Comparison of ENCODE assay signal across 14 cellular contexts in genomic region chr16:48101069-48101674, GRCh38. TPM values are rescaled to one million over a fixed set of nuclear protein-coding genes. Genes with fewer than 3 reads are reported as not detected.
DNase-seq lines count a peak whose midpoint lies in the region; ATAC-seq and TF ChIP-seq lines count a peak whose summit lies in the region.
"Had no signal": no experiment of that assay in that cellular context is flagged by ENCODE, and none has a peak within 500 bp of the region (broad histone marks: within the 10 kb centered on the region; RNA-seq: fewer than 3 reads in every experiment).

No MANE protein-coding gene starts in this region.

- no peak overlapping the region for H3K4me3 Mint-ChIP-seq in activated naive CD4-positive, alpha-beta T cell treated with anti-CD3 and anti-CD28 coated beads for 36 hours
- H3K4me3 Mint-ChIP-seq in activated naive CD4-positive, alpha-beta T cell treated with anti-CD3 and anti-CD28 coated beads, Interleukin-2, amount 10 ng/mL, durations not matched to agents 7 days and 5 days = no peak overlapping the region
- no peak overlapping the region for H3K4me3 Mint-ChIP-seq in activated CD4-positive, alpha-beta memory T cell treated with anti-CD3 and anti-CD28 coated beads, Interleukin-2, amount 10 ng/mL, durations not matched to agents 7 days and 5 days
- no peak overlapping the region for H3K4me3 Mint-ChIP-seq in activated T-helper 1 cell treated with anti-CD3 and anti-CD28 coated beads, Interleukin-12 subunit alpha, Interleukin-12 subunit beta, Interleukin-2, Interleukin-4 antibody, amounts not matched to agents 30 ng/mL and 10 ng/mL and 1 ng/mL, durations not matched to agents 14 hours and 24 hours and 36 hours
- H3K4me3 Mint-ChIP-seq: naive thymus-derived CD4-positive, alpha-beta T cell had no signal

- H3K4me3 ChIP-seq in lower lobe of right lung = no peak overlapping the region
- H3K4me3 ChIP-seq: adrenal gland; BLaER1 treated with 17β-estradiol and CSF1 and Interleukin-3, amounts not matched to agents 10 nM and 100 nM; heart left ventricle had no signal

- peaks cover 4% of the 10 kb centered on the region for H3K4me1 Mint-ChIP-seq in activated naive CD4-positive, alpha-beta T cell treated with anti-CD3 and anti-CD28 coated beads for 36 hours (ENCODE audit: low read depth)
- no peaks in the 10 kb centered on the region for H3K4me1 Mint-ChIP-seq in activated naive CD4-positive, alpha-beta T cell treated with anti-CD3 and anti-CD28 coated beads, Interleukin-2, amount 10 ng/mL, durations not matched to agents 7 days and 5 days
- H3K4me1 Mint-ChIP-seq in activated CD4-positive, alpha-beta memory T cell treated with anti-CD3 and anti-CD28 coated beads, Interleukin-2, amount 10 ng/mL, durations not matched to agents 7 days and 5 days = peaks cover 11% of the 10 kb centered on the region
- H3K4me1 Mint-ChIP-seq in activated T-helper 1 cell treated with anti-CD3 and anti-CD28 coated beads, Interleukin-12 subunit alpha, Interleukin-12 subunit beta, Interleukin-2, Interleukin-4 antibody, amounts not matched to agents 30 ng/mL and 10 ng/mL and 1 ng/mL, durations not matched to agents 14 hours and 24 hours and 36 hours (ENCODE audit: low read depth) = peaks cover 12% of the 10 kb centered on the region

- H3K27me3 Mint-ChIP-seq in activated naive CD4-positive, alpha-beta T cell treated with anti-CD3 and anti-CD28 coated beads for 36 hours (ENCODE audit: low read depth) = peaks cover 11% of the 10 kb centered on the region
- peaks cover 13% of the 10 kb centered on the region for H3K27me3 Mint-ChIP-seq in activated naive CD4-positive, alpha-beta T cell treated with anti-CD3 and anti-CD28 coated beads, Interleukin-2, amount 10 ng/mL, durations not matched to agents 7 days and 5 days
- peaks cover 12% of the 10 kb centered on the region for H3K27me3 Mint-ChIP-seq in activated CD4-positive, alpha-beta memory T cell treated with anti-CD3 and anti-CD28 coated beads, Interleukin-2, amount 10 ng/mL, durations not matched to agents 7 days and 5 days
- H3K27me3 Mint-ChIP-seq in activated T-helper 1 cell treated with anti-CD3 and anti-CD28 coated beads, Interleukin-12 subunit alpha, Interleukin-12 subunit beta, Interleukin-2, Interleukin-4 antibody, amounts not matched to agents 30 ng/mL and 10 ng/mL and 1 ng/mL, durations not matched to agents 14 hours and 24 hours and 36 hours (ENCODE audit: insufficient read depth) = peaks cover 1% of the 10 kb centered on the region

- CTCF ChIA-PET in activated naive CD4-positive, alpha-beta T cell treated with anti-CD3 and anti-CD28 coated beads for 36 hours (lab: Charles Lee) = no interaction called here
- CTCF ChIA-PET in activated naive CD4-positive, alpha-beta T cell treated with anti-CD3 and anti-CD28 coated beads, Interleukin-2, amount 10 ng/mL, durations not matched to agents 7 days and 5 days (lab: Charles Lee) = interaction anchor here (0.6 kb wide), 1 partner anchor 924 kb away, joined by 3 read pairs; no protein-coding TSS in a partner anchor
- CTCF ChIA-PET in activated CD4-positive, alpha-beta memory T cell treated with anti-CD3 and anti-CD28 coated beads, Interleukin-2, amount 10 ng/mL, durations not matched to agents 7 days and 5 days (lab: Charles Lee) = interaction anchor here (0.6 kb wide), 1 partner anchor 960 kb away, joined by 3 read pairs; no protein-coding TSS in a partner anchor

- no peaks in the 10 kb centered on the region for H3K36me3 ChIP-seq in lower lobe of right lung
- H3K36me3 ChIP-seq: adrenal gland; BLaER1 treated with 17β-estradiol and CSF1 and Interleukin-3, amounts not matched to agents 10 nM and 100 nM; heart left ventricle had no signal

- H3K9me3 ChIP-seq in lower lobe of right lung = no peaks in the 10 kb centered on the region
- H3K9me3 ChIP-seq: adrenal gland; BLaER1 treated with 17β-estradiol and CSF1 and Interleukin-3, amounts not matched to agents 10 nM and 100 nM; heart left ventricle had no signal

- no peak for TF ChIP-seq CTCF in lower lobe of right lung (IDR thresholded peaks at IDR 0.05)

- H3K27ac Mint-ChIP-seq in activated naive CD4-positive, alpha-beta T cell treated with anti-CD3 and anti-CD28 coated beads for 36 hours = no peak overlapping the region
- H3K27ac Mint-ChIP-seq in activated naive CD4-positive, alpha-beta T cell treated with anti-CD3 and anti-CD28 coated beads, Interleukin-2, amount 10 ng/mL, durations not matched to agents 7 days and 5 days = no peak overlapping the region
- no peak overlapping the region for H3K27ac Mint-ChIP-seq in activated CD4-positive, alpha-beta memory T cell treated with anti-CD3 and anti-CD28 coated beads, Interleukin-2, amount 10 ng/mL, durations not matched to agents 7 days and 5 days
- H3K27ac Mint-ChIP-seq in activated T-helper 1 cell treated with anti-CD3 and anti-CD28 coated beads, Interleukin-12 subunit alpha, Interleukin-12 subunit beta, Interleukin-2, Interleukin-4 antibody, amounts not matched to agents 30 ng/mL and 10 ng/mL and 1 ng/mL, durations not matched to agents 14 hours and 24 hours and 36 hours = no peak overlapping the region
- H3K27ac Mint-ChIP-seq: naive thymus-derived CD4-positive, alpha-beta T cell had no signal

- DNase-seq in activated naive CD4-positive, alpha-beta T cell treated with anti-CD3 and anti-CD28 coated beads for 36 hours = peak; percentile 42
- DNase-seq in activated naive CD4-positive, alpha-beta T cell treated with anti-CD3 and anti-CD28 coated beads, Interleukin-2, amount 10 ng/mL, durations not matched to agents 7 days and 5 days = no peak
- peak; percentile 18 for DNase-seq in activated CD4-positive, alpha-beta memory T cell treated with anti-CD3 and anti-CD28 coated beads, Interleukin-2, amount 10 ng/mL, durations not matched to agents 7 days and 5 days
- DNase-seq in stimulated activated CD4-positive, alpha-beta T cell treated with anti-CD3 and anti-CD28 coated beads, TNF-alpha, amount 100 ng/mL, for 48 hours (ENCODE audit: low read depth in 3 of 3) = peak; percentile 16 to 52 (median 43)
- DNase-seq in activated T-helper 1 cell treated with anti-CD3 and anti-CD28 coated beads, Interleukin-12 subunit alpha, Interleukin-12 subunit beta, Interleukin-2, Interleukin-4 antibody, amounts not matched to agents 30 ng/mL and 10 ng/mL and 1 ng/mL, durations not matched to agents 14 hours and 24 hours and 36 hours (ENCODE audit: low spot score) = no peak
- DNase-seq in DMS79 treated with DMSO at 0.1 percent for 48 hours (lab: John Stamatoyannopoulos, UW) = no peak
- no peak for DNase-seq in lower lobe of right lung
- DNase-seq: adrenal gland, heart left ventricle, NCI-H1048 had no signal

- POLR2A ChIA-PET in activated CD4-positive, alpha-beta memory T cell treated with anti-CD3 and anti-CD28 coated beads, Interleukin-2, amount 10 ng/mL, durations not matched to agents 7 days and 5 days (lab: Charles Lee) = no interaction called here

- intact Hi-C loops in activated naive CD4-positive, alpha-beta T cell treated with anti-CD3 and anti-CD28 coated beads for 36 hours (cut with micrococcal nuclease) = no loop called here
- intact Hi-C loops in activated T-helper 1 cell treated with anti-CD3 and anti-CD28 coated beads, Interleukin-12 subunit alpha, Interleukin-12 subunit beta, Interleukin-2, Interleukin-4 antibody, amounts not matched to agents 30 ng/mL and 10 ng/mL and 1 ng/mL, durations not matched to agents 14 hours and 24 hours and 36 hours (cut with micrococcal nuclease) = loop anchor here (1.0 kb wide), 1 partner anchor 22 kb away; no protein-coding TSS in a partner anchor
- intact Hi-C loops in lower lobe of right lung (cut with DNase I) = no loop called here

- no peak overlapping the region for H3K27ac ChIP-seq in lower lobe of right lung
- H3K27ac ChIP-seq: adrenal gland; BLaER1 treated with 17β-estradiol and CSF1 and Interleukin-3, amounts not matched to agents 10 nM and 100 nM; heart left ventricle had no signal

- no peaks in the 10 kb centered on the region for H3K4me1 ChIP-seq in lower lobe of right lung
- H3K4me1 ChIP-seq: adrenal gland had no signal

- H3K27me3 ChIP-seq in lower lobe of right lung (ENCODE audit: low read depth) = no peaks in the 10 kb centered on the region
- H3K27me3 ChIP-seq: BLaER1 treated with 17β-estradiol and CSF1 and Interleukin-3, amounts not matched to agents 10 nM and 100 nM; heart left ventricle had no signal

- ATAC-seq in HG02759 (IDR thresholded peaks at IDR 0.05; ENCODE audit: unreplicated experiment) (peak; percentile 63), lower lobe of right lung (no peak)
- ATAC-seq: naive thymus-derived CD4-positive, alpha-beta T cell had no signal

- no peaks in the 10 kb centered on the region for H3K9me3 Mint-ChIP-seq in activated naive CD4-positive, alpha-beta T cell treated with anti-CD3 and anti-CD28 coated beads for 36 hours
- no peaks in the 10 kb centered on the region for H3K9me3 Mint-ChIP-seq in activated naive CD4-positive, alpha-beta T cell treated with anti-CD3 and anti-CD28 coated beads, Interleukin-2, amount 10 ng/mL, durations not matched to agents 7 days and 5 days
- no peaks in the 10 kb centered on the region for H3K9me3 Mint-ChIP-seq in activated CD4-positive, alpha-beta memory T cell treated with anti-CD3 and anti-CD28 coated beads, Interleukin-2, amount 10 ng/mL, durations not matched to agents 7 days and 5 days
- H3K9me3 Mint-ChIP-seq in activated T-helper 1 cell treated with anti-CD3 and anti-CD28 coated beads, Interleukin-12 subunit alpha, Interleukin-12 subunit beta, Interleukin-2, Interleukin-4 antibody, amounts not matched to agents 30 ng/mL and 10 ng/mL and 1 ng/mL, durations not matched to agents 14 hours and 24 hours and 36 hours = no peaks in the 10 kb centered on the region

- no peaks in the 10 kb centered on the region for H3K36me3 Mint-ChIP-seq in activated naive CD4-positive, alpha-beta T cell treated with anti-CD3 and anti-CD28 coated beads for 36 hours (ENCODE audit: low read depth)
- no peaks in the 10 kb centered on the region for H3K36me3 Mint-ChIP-seq in activated naive CD4-positive, alpha-beta T cell treated with anti-CD3 and anti-CD28 coated beads, Interleukin-2, amount 10 ng/mL, durations not matched to agents 7 days and 5 days
- no peaks in the 10 kb centered on the region for H3K36me3 Mint-ChIP-seq in activated CD4-positive, alpha-beta memory T cell treated with anti-CD3 and anti-CD28 coated beads, Interleukin-2, amount 10 ng/mL, durations not matched to agents 7 days and 5 days (ENCODE audit: low read depth)
- H3K36me3 Mint-ChIP-seq in activated T-helper 1 cell treated with anti-CD3 and anti-CD28 coated beads, Interleukin-12 subunit alpha, Interleukin-12 subunit beta, Interleukin-2, Interleukin-4 antibody, amounts not matched to agents 30 ng/mL and 10 ng/mL and 1 ng/mL, durations not matched to agents 14 hours and 24 hours and 36 hours (ENCODE audit: low read depth) = no peaks in the 10 kb centered on the region
- H3K36me3 Mint-ChIP-seq: naive thymus-derived CD4-positive, alpha-beta T cell had no signal

RNA-seq across cellular contexts. Expression of gene ABCC12, which starts 54.6 kb away (rescaled TPM):
- not detected for total RNA-seq in activated naive CD4-positive, alpha-beta T cell treated with anti-CD3 and anti-CD28 coated beads for 36 hours
- not detected for total RNA-seq in activated CD4-positive, alpha-beta memory T cell treated with anti-CD3 and anti-CD28 coated beads, Interleukin-2, amount 10 ng/mL, durations not matched to agents 7 days and 5 days
- total RNA-seq in activated T-helper 1 cell treated with anti-CD3 and anti-CD28 coated beads, Interleukin-12 subunit alpha, Interleukin-12 subunit beta, Interleukin-2, Interleukin-4 antibody, amounts not matched to agents 30 ng/mL and 10 ng/mL and 1 ng/mL, durations not matched to agents 14 hours and 24 hours and 36 hours = not detected in 2 replicates
- not detected for total RNA-seq in lower lobe of right lung
- total RNA-seq: adrenal gland; naive thymus-derived CD4-positive, alpha-beta T cell; SK-MEL-5 had no signal

Comparison
In these comparisons a context has a peak if more than half of its experiments do, and no peak if none do; other contexts are left out.
1. DNase-seq: peak in activated naive CD4-positive, alpha-beta T cell treated with anti-CD3 and anti-CD28 coated beads for 36 hours (single experiment), activated CD4-positive, alpha-beta memory T cell treated with anti-CD3 and anti-CD28 coated beads, Interleukin-2, amount 10 ng/mL, durations not matched to agents 7 days and 5 days (single experiment) and stimulated activated CD4-positive, alpha-beta T cell treated with anti-CD3 and anti-CD28 coated beads, TNF-alpha, amount 100 ng/mL, for 48 hours (3 of 3); none in activated naive CD4-positive, alpha-beta T cell treated with anti-CD3 and anti-CD28 coated beads, Interleukin-2, amount 10 ng/mL, durations not matched to agents 7 days and 5 days (single experiment), activated T-helper 1 cell treated with anti-CD3 and anti-CD28 coated beads, Interleukin-12 subunit alpha, Interleukin-12 subunit beta, Interleukin-2, Interleukin-4 antibody, amounts not matched to agents 30 ng/mL and 10 ng/mL and 1 ng/mL, durations not matched to agents 14 hours and 24 hours and 36 hours (single experiment), DMS79 treated with DMSO at 0.1 percent for 48 hours (single experiment) and lower lobe of right lung (single experiment).